ENCODE assay signal across 1 cellular context in the genomic region with DNA sequence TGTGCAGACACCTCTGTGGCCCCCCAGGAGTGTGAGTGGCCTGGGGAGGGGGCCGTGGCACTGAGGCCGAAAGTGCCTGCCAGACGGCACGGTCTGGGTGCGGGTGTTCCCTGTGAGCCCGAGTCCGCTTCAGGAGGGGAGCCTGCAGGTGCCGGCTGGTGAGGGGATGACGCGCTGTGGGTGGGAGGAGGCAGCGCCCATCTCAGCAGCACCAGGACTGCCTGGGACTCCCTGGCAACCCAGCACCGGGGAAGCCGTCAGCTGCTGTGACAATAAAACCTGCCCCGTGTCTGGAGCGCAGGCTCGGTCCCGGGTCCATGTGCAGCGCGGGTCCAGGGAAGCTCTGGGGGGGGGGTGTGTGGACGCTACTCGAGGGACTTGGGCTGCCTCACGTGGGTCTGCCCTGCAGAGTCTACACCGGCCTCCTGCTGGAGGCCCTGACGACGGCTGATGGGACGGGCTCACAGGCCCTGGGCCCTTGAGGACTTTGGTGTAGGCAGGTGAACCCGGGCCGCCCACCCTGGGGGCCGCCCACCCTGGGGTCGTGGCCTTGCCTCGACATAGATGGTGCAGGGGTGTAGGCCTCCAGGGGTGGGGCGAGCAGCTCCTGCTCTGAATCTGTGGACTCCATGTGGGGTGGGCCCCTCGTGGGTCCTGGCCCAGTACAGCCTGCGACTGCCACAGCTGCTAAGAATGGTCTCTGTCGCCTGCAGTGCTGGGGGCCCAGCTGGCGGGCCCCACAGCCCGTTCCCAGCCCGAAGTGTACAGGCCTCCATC.
TF ChIP-seq lines count a peak whose summit lies in the region.

No MANE protein-coding gene starts in this region.

TF ChIP-seq in K562, 482 proteins besides CTCF, POLR2A, EP300 and RAD21:
- TF ChIP-seq ZNF584 (CRISPR knock-in tag; IDR thresholded peaks at IDR 0.05; ENCODE audit: low read depth) (no peak), MYNN (IDR thresholded peaks at IDR 0.05) (0 out of 2 replicates have a peak, but pooled peaks have one; percentile 11), MYNN (CRISPR knock-in tag; IDR thresholded peaks at IDR 0.05) (no peak), GTF2A2 (tag; IDR thresholded peaks at IDR 0.05) (no peak), CBX1 (IDR thresholded peaks at IDR 0.05; ENCODE audit: low read depth) (no peak), POLR2G (IDR thresholded peaks at IDR 0.05; ENCODE audit: low read depth, low read length) (peak; percentile 63), RBFOX2 (IDR thresholded peaks at IDR 0.05; ENCODE audit: low read depth, low read length) (peak; percentile 28; the same call in 1 of the 2 replicates), BACH1 (tag; IDR thresholded peaks at IDR 0.05) (no peak)
